22 cellular contexts compared by ENCODE assay signal in the genomic region with DNA sequence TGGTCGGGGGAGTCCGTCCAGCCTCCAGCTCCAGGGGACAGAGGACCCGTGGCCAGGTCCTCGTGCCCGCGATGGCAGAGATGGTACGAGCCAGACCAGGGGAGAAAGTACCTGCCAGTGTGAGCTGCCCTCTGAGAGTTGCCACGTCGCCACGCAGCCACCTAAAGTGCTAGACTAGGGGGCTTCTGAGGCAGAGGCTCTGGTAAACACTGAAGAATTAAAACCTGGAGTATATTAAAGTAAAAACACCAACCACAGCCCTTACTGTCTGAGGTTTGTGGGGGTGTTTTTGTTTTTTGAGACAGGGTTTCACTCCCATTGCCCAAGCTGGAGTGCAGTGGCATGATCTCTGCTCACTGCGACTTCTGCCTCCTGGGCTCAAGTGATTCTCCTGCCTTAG.
"Had no signal": no experiment of that assay in that cellular context is flagged by ENCODE, and none has a peak within 500 bp of the region (broad histone marks: within the 10 kb centered on the region; RNA-seq: fewer than 3 reads in every experiment).

No MANE protein-coding gene starts in this region.

- H3K27ac Mint-ChIP-seq: naive thymus-derived CD8-positive, alpha-beta T cell; nephron progenitor cell; progenitor cell of endocrine pancreas; stimulated activated memory B cell treated with anti-CD40 and anti-IgM and Interleukin-4, amounts not matched to agents 10 μg/mL and 1 μg/mL and 100 μg/mL, for 72 hours; type B pancreatic cell had no signal

- H3K4me3 ChIP-seq: gastrocnemius medialis, lower lobe of right lung, smooth muscle cell, testis, tibial artery had no signal

- H2AFZ ChIP-seq: parathyroid adenoma had no signal

- DNase-seq: cortex of kidney; gastrocnemius medialis; head of caudate nucleus; kidney; left colon; left ventricle myocardium superior; lower lobe of right lung; naive thymus-derived CD8-positive, alpha-beta T cell; nephron progenitor cell; stimulated activated CD4-positive, alpha-beta T cell treated with anti-CD3 and anti-CD28 coated beads, Interleukin-2, amount 100 ng/mL, for 24 hours; stimulated activated CD4-positive, alpha-beta T cell treated with anti-CD3 and anti-CD28 coated beads, Interleukin-4, amount 100 ng/mL, for 24 hours; stimulated activated naive CD8-positive, alpha-beta T cell treated with anti-CD3 and anti-CD28 coated beads, Interleukin-15, Interleukin-2, amounts not matched to agents 100 U/mL and 50 U/mL, for 24 hours; substantia nigra; testis; tibial artery had no signal

- ATAC-seq: gastrocnemius medialis; left colon; left ventricle myocardium superior; lower lobe of right lung; naive thymus-derived CD8-positive, alpha-beta T cell; sciatic nerve; stimulated activated memory B cell treated with anti-CD40 and anti-IgM and Interleukin-4, amounts not matched to agents 10 μg/mL and 1 μg/mL and 100 μg/mL, for 72 hours; stimulated activated naive CD8-positive, alpha-beta T cell treated with anti-CD3 and anti-CD28 coated beads, Interleukin-15, Interleukin-2, amounts not matched to agents 100 U/mL and 50 U/mL, for 24 hours had no signal

- H3K79me2 ChIP-seq: parathyroid adenoma had no signal

- H3K4me1 ChIP-seq: gastrocnemius medialis, parathyroid adenoma had no signal

- H3K27me3 ChIP-seq: gastrocnemius medialis, testis, tibial artery had no signal

- H3K4me2 ChIP-seq: smooth muscle cell had no signal

- H3K36me3 ChIP-seq: gastrocnemius medialis, lower lobe of right lung, neutrophil, tibial artery had no signal

- H3K27me3 Mint-ChIP-seq: type B pancreatic cell had no signal

- H3K27ac ChIP-seq: gastrocnemius medialis, lower lobe of right lung, neutrophil, parathyroid adenoma, testis, tibial artery had no signal

- H3K4me1 Mint-ChIP-seq: stimulated activated memory B cell treated with anti-CD40 and anti-IgM and Interleukin-4, amounts not matched to agents 10 μg/mL and 1 μg/mL and 100 μg/mL, for 72 hours had no signal

- H3K36me3 Mint-ChIP-seq: naive thymus-derived CD8-positive, alpha-beta T cell; stimulated activated memory B cell treated with anti-CD40 and anti-IgM and Interleukin-4, amounts not matched to agents 10 μg/mL and 1 μg/mL and 100 μg/mL, for 72 hours; type B pancreatic cell had no signal

- H3K4me3 Mint-ChIP-seq: naive thymus-derived CD8-positive, alpha-beta T cell; nephron progenitor cell; stimulated activated memory B cell treated with anti-CD40 and anti-IgM and Interleukin-4, amounts not matched to agents 10 μg/mL and 1 μg/mL and 100 μg/mL, for 72 hours; type B pancreatic cell had no signal

- H3K9me3 ChIP-seq: gastrocnemius medialis, neutrophil, testis, tibial artery had no signal
